1 cellular context compared by ENCODE assay signal in the genomic region with DNA sequence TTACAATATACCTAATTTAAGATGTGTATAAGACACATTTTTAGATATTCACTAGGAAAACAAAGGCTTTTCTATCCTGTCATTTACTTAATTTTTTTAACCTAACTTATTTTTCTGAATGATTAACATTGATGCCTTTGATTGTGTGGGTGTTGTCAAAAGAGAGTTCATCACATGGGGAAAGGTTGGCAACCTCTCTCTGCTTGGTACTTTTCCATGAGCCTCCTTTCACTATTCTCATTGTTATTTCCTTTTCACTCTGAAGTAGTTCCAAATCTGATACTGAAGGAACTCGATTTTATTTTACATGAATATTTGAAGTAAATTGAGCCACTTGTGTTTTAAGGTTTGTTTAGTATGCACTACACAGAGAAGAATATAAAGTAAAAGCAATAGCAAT.
TF ChIP-seq lines count a peak whose summit lies in the region.

No MANE protein-coding gene starts in this region.

TF ChIP-seq in GM23338, 12 proteins besides CTCF, POLR2A, EP300 and RAD21 (continued from another document):
- TF ChIP-seq, protein P1, sequence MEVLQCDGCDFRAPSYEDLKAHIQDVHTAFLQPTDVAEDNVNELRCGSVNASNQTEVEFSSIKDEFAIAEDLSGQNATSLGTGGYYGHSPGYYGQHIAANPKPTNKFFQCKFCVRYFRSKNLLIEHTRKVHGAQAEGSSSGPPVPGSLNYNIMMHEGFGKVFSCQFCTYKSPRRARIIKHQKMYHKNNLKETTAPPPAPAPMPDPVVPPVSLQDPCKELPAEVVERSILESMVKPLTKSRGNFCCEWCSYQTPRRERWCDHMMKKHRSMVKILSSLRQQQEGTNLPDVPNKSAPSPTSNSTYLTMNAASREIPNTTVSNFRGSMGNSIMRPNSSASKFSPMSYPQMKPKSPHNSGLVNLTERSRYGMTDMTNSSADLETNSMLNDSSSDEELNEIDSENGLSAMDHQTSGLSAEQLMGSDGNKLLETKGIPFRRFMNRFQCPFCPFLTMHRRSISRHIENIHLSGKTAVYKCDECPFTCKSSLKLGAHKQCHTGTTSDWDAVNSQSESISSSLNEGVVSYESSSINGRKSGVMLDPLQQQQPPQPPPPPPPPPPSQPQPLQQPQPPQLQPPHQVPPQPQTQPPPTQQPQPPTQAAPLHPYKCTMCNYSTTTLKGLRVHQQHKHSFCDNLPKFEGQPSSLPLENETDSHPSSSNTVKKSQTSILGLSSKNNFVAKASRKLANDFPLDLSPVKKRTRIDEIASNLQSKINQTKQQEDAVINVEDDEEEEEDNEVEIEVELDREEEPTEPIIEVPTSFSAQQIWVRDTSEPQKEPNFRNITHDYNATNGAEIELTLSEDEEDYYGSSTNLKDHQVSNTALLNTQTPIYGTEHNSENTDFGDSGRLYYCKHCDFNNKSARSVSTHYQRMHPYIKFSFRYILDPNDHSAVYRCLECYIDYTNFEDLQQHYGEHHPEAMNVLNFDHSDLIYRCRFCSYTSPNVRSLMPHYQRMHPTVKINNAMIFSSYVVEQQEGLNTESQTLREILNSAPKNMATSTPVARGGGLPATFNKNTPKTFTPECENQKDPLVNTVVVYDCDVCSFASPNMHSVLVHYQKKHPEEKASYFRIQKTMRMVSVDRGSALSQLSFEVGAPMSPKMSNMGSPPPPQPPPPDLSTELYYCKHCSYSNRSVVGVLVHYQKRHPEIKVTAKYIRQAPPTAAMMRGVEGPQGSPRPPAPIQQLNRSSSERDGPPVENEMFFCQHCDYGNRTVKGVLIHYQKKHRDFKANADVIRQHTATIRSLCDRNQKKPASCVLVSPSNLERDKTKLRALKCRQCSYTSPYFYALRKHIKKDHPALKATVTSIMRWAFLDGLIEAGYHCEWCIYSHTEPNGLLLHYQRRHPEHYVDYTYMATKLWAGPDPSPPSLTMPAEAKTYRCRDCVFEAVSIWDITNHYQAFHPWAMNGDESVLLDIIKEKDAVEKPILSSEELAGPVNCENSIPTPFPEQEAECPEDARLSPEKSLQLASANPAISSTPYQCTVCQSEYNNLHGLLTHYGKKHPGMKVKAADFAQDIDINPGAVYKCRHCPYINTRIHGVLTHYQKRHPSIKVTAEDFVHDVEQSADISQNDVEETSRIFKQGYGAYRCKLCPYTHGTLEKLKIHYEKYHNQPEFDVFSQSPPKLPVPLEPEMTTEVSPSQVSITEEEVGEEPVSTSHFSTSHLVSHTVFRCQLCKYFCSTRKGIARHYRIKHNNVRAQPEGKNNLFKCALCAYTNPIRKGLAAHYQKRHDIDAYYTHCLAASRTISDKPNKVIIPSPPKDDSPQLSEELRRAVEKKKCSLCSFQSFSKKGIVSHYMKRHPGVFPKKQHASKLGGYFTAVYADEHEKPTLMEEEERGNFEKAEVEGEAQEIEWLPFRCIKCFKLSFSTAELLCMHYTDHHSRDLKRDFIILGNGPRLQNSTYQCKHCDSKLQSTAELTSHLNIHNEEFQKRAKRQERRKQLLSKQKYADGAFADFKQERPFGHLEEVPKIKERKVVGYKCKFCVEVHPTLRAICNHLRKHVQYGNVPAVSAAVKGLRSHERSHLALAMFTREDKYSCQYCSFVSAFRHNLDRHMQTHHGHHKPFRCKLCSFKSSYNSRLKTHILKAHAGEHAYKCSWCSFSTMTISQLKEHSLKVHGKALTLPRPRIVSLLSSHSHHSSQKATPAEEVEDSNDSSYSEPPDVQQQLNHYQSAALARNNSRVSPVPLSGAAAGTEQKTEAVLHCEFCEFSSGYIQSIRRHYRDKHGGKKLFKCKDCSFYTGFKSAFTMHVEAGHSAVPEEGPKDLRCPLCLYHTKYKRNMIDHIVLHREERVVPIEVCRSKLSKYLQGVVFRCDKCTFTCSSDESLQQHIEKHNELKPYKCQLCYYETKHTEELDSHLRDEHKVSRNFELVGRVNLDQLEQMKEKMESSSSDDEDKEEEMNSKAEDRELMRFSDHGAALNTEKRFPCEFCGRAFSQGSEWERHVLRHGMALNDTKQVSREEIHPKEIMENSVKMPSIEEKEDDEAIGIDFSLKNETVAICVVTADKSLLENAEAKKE (CRISPR knock-in tag; IDR thresholded peaks at IDR 0.05) = no peak
- TF ChIP-seq STAT1 (IDR thresholded peaks at IDR 0.05; ENCODE audit: unreplicated experiment) = no peak
- TF ChIP-seq POLR2AphosphoS5 (IDR thresholded peaks at IDR 0.05; ENCODE audit: low read depth) = no peak
- TF ChIP-seq NANOG (IDR thresholded peaks at IDR 0.05; ENCODE audit: borderline replicate concordance) = no peak
- no peak for TF ChIP-seq ZNF114 (CRISPR knock-in tag; IDR thresholded peaks at IDR 0.05)
- TF ChIP-seq, protein P2, sequence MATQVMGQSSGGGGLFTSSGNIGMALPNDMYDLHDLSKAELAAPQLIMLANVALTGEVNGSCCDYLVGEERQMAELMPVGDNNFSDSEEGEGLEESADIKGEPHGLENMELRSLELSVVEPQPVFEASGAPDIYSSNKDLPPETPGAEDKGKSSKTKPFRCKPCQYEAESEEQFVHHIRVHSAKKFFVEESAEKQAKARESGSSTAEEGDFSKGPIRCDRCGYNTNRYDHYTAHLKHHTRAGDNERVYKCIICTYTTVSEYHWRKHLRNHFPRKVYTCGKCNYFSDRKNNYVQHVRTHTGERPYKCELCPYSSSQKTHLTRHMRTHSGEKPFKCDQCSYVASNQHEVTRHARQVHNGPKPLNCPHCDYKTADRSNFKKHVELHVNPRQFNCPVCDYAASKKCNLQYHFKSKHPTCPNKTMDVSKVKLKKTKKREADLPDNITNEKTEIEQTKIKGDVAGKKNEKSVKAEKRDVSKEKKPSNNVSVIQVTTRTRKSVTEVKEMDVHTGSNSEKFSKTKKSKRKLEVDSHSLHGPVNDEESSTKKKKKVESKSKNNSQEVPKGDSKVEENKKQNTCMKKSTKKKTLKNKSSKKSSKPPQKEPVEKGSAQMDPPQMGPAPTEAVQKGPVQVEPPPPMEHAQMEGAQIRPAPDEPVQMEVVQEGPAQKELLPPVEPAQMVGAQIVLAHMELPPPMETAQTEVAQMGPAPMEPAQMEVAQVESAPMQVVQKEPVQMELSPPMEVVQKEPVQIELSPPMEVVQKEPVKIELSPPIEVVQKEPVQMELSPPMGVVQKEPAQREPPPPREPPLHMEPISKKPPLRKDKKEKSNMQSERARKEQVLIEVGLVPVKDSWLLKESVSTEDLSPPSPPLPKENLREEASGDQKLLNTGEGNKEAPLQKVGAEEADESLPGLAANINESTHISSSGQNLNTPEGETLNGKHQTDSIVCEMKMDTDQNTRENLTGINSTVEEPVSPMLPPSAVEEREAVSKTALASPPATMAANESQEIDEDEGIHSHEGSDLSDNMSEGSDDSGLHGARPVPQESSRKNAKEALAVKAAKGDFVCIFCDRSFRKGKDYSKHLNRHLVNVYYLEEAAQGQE (IDR thresholded peaks at IDR 0.05; ENCODE audit: unreplicated experiment) = no peak
- TF ChIP-seq ETS1 (IDR thresholded peaks at IDR 0.05) = no peak
- TF ChIP-seq EZH2phosphoT487 (IDR thresholded peaks at IDR 0.05; ENCODE audit: unreplicated experiment) = no peak
- no peak for TF ChIP-seq CREB1 (CRISPR knock-in tag; IDR thresholded peaks at IDR 0.05; ENCODE audit: low read depth)
